ENCODE assay signal across 20 cellular contexts in the genomic region with DNA sequence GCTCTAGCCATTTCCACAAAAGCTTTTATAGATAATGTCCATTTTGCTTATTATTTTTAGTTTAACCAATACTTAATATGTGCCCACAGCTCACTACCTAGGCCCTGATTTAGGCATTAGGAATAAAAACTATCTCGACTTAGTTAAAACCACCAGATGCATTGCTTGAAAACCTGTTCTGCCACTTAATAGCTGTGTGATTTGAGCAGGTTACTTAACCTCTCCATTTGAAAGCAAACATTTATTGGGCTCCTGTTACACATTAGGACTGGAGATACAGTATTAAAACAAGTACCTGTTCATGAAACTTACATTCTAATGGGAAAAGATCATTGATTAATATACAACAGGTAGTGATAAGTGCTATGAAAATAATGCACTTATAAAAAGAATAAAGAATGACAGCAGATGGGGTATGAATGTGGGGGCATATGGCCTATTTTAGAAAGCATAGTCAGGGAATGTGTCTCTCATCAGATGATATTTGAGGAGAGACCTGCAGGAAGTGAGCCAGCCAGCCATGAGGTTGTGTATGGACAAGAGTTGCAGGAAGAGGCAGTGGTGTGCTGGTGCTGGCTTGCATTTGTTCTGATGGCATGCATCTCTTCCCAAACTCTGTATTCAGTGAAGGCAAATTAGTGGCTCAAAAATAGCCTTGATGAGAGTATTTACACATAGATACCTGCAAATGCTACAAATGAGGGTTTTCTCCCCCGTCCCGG. TPM values are rescaled to one million over a fixed set of nuclear protein-coding genes. Genes with fewer than 3 reads are reported as not detected.
A peak's percentile ranks its signal among the peaks of the same experiment; 100 is the strongest.
DNase-seq lines count a peak whose midpoint lies in the region; ATAC-seq and TF ChIP-seq lines count a peak whose summit lies in the region.
"Had no signal": no experiment of that assay in that cellular context is flagged by ENCODE, and none has a peak within 500 bp of the region (broad histone marks: within the 10 kb centered on the region; RNA-seq: fewer than 3 reads in every experiment).

No MANE protein-coding gene starts in this region.

- TF ChIP-seq EP300 in Ishikawa (IDR thresholded peaks at IDR 0.05; ENCODE audit: borderline replicate concordance): no peak

- TF ChIP-seq CTCF in RWPE1 (conservative IDR thresholded peaks at IDR 0.05; ENCODE audit: low read depth): no peak

- CTCF ChIA-PET in RWPE1 (lab: Yijun Ruan, JAX): no interaction called here

- peak; percentile 29 for DNase-seq in COLO668 (lab: John Stamatoyannopoulos, UW; ENCODE audit: unreplicated experiment)
- peak; percentile 29 for DNase-seq in NCI-H69 (lab: John Stamatoyannopoulos, UW)
- no peak for DNase-seq in anterior cingulate cortex (lab: John Stamatoyannopoulos, UW)
- DNase-seq in substantia nigra (lab: John Stamatoyannopoulos, UW): no peak
- no peak for DNase-seq in RWPE1 (ENCODE audit: low spot score)
- DNase-seq: activated T-cell treated with anti-CD3 and anti-CD28 coated beads, Interleukin-2, amount 50 U/mL, for 72 hours; BE2C; effector memory CD4-positive, alpha-beta T cell; GF-D8; H9; Karpas-422; midbrain; NCI-H1048; NCI-H345; right lobe of liver; stimulated activated CD8-positive, alpha-beta memory T cell treated with anti-CD3 and anti-CD28 coated beads, Interleukin-4, amount 100 ng/mL, for 48 hours had no signal

- ATAC-seq in esophagus mucosa (peak; percentile 47), HG02981 (IDR thresholded peaks at IDR 0.05; ENCODE audit: unreplicated experiment) (no peak)
- ATAC-seq: A549; activated T-cell treated with anti-CD3 and anti-CD28 coated beads, Interleukin-2, amount 50 U/mL, for 72 hours; right lobe of liver had no signal

- H3K27ac ChIP-seq in substantia nigra (ENCODE audit: low read depth, low read length, poor library complexity, severe bottlenecking): no peak overlapping the region
- H3K27ac ChIP-seq in RWPE1: no peak overlapping the region
- H3K27ac ChIP-seq: A549, right lobe of liver had no signal

- POLR2A ChIA-PET in RWPE1 (lab: Yijun Ruan, JAX; ENCODE audit: low non-redundant PET): no interaction called here

- no peak for TF ChIP-seq RAD21 in Ishikawa (IDR thresholded peaks at IDR 0.05; ENCODE audit: low read depth)

TF ChIP-seq in Ishikawa, 13 proteins besides CTCF, POLR2A, EP300 and RAD21:
- TF ChIP-seq YY1 (IDR thresholded peaks at IDR 0.05; ENCODE audit: low read depth): no peak
- TF ChIP-seq, protein P1, sequence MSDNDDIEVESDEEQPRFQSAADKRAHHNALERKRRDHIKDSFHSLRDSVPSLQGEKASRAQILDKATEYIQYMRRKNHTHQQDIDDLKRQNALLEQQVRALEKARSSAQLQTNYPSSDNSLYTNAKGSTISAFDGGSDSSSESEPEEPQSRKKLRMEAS (IDR thresholded peaks at IDR 0.05): no peak
- TF ChIP-seq FOXM1 (IDR thresholded peaks at IDR 0.05; ENCODE audit: borderline replicate concordance, low read depth): peak; percentile 66; the same call in 1 of the 2 replicates
- TF ChIP-seq CREB1 (IDR thresholded peaks at IDR 0.05; ENCODE audit: low read depth): no peak
- TF ChIP-seq CEBPB (IDR thresholded peaks at IDR 0.05): 0 out of 2 replicates have a peak, but pooled peaks have one; percentile 37
- TF ChIP-seq ZBTB7A (IDR thresholded peaks at IDR 0.05; ENCODE audit: low read depth): no peak
- TF ChIP-seq NFIC (IDR thresholded peaks at IDR 0.05): no peak
- TF ChIP-seq EGR1 (IDR thresholded peaks at IDR 0.05): no peak

RNA-seq across cellular contexts. Expression of a gene that starts 34.3 kb away (rescaled TPM):
- 16.0 TPM for total RNA-seq in esophagus mucosa

Comparison
In these comparisons a context has a peak if more than half of its experiments do, and no peak if none do; other contexts are left out.
1. DNase-seq: peak in COLO668 (single experiment) and NCI-H69 (single experiment); none in anterior cingulate cortex (0 of 58), substantia nigra (0 of 49) and RWPE1 (single experiment).